In the genomic region with DNA sequence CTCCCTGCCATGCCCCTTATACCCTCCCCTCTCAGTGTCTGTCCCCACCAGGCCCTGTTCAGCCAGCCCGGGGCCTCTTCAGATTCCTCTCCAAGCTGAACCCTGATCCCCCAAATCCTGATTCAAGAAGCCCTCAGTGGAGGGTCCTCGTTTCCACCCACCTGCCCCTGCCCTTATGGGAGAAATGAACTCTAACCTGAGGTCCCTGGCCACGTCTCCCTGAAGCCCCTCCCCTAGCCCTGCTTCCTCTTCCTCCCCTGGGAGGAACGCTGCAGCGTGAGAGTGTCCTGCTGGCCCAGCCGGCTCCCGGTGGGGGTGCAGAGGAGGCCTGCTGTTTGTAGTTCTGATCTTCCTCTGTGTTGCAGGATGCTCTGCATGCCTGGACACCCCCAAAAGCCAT, we compare ENCODE assay signal across 29 cellular contexts. TPM values are rescaled to one million over a fixed set of nuclear protein-coding genes. Genes with fewer than 3 reads are reported as not detected.
"Had no signal": no experiment of that assay in that cellular context is flagged by ENCODE, and none has a peak within 500 bp of the region (broad histone marks: within the 10 kb centered on the region; RNA-seq: fewer than 3 reads in every experiment).

No MANE protein-coding gene starts in this region.

- H3K4me3 Mint-ChIP-seq: activated naive CD4-positive, alpha-beta T cell treated with anti-CD3 and anti-CD28 coated beads, Interleukin-2, amount 10 ng/mL, durations not matched to agents 7 days and 5 days; activated naive CD8-positive, alpha-beta T cell treated with anti-CD3 and anti-CD28 coated beads, Interleukin-2, amount 10 ng/mL, durations not matched to agents 7 days and 5 days; activated T-helper 1 cell treated with anti-CD3 and anti-CD28 coated beads, Interleukin-12 subunit alpha, Interleukin-12 subunit beta, Interleukin-2, Interleukin-4 antibody, amounts not matched to agents 30 ng/mL and 10 ng/mL and 1 ng/mL, durations not matched to agents 14 hours and 24 hours and 36 hours; effector memory CD8-positive, alpha-beta T cell; nephron; T-cell had no signal

- H3K27ac ChIP-seq: gastroesophageal sphincter, hepatocyte, left ventricle myocardium inferior, ovary, prostate gland, testis, vagina, WERI-Rb-1 had no signal

- H3K79me2 ChIP-seq: hepatocyte had no signal

- H3K36me3 ChIP-seq: gastroesophageal sphincter, left ventricle myocardium inferior, ovary, prostate gland, vagina, WERI-Rb-1 had no signal

- H3K36me3 Mint-ChIP-seq: activated naive CD4-positive, alpha-beta T cell treated with anti-CD3 and anti-CD28 coated beads, Interleukin-2, amount 10 ng/mL, durations not matched to agents 7 days and 5 days; activated naive CD8-positive, alpha-beta T cell treated with anti-CD3 and anti-CD28 coated beads, Interleukin-2, amount 10 ng/mL, durations not matched to agents 7 days and 5 days; T-cell had no signal

- H3K4me2 ChIP-seq: hepatocyte had no signal

- H3K9me3 Mint-ChIP-seq: activated naive CD4-positive, alpha-beta T cell treated with anti-CD3 and anti-CD28 coated beads, Interleukin-2, amount 10 ng/mL, durations not matched to agents 7 days and 5 days; activated naive CD8-positive, alpha-beta T cell treated with anti-CD3 and anti-CD28 coated beads, Interleukin-2, amount 10 ng/mL, durations not matched to agents 7 days and 5 days; activated T-helper 1 cell treated with anti-CD3 and anti-CD28 coated beads, Interleukin-12 subunit alpha, Interleukin-12 subunit beta, Interleukin-2, Interleukin-4 antibody, amounts not matched to agents 30 ng/mL and 10 ng/mL and 1 ng/mL, durations not matched to agents 14 hours and 24 hours and 36 hours; effector memory CD8-positive, alpha-beta T cell; nephron; T-cell had no signal

- H3K27ac Mint-ChIP-seq: activated naive CD4-positive, alpha-beta T cell treated with anti-CD3 and anti-CD28 coated beads, Interleukin-2, amount 10 ng/mL, durations not matched to agents 7 days and 5 days; activated naive CD8-positive, alpha-beta T cell treated with anti-CD3 and anti-CD28 coated beads, Interleukin-2, amount 10 ng/mL, durations not matched to agents 7 days and 5 days; activated T-helper 1 cell treated with anti-CD3 and anti-CD28 coated beads, Interleukin-12 subunit alpha, Interleukin-12 subunit beta, Interleukin-2, Interleukin-4 antibody, amounts not matched to agents 30 ng/mL and 10 ng/mL and 1 ng/mL, durations not matched to agents 14 hours and 24 hours and 36 hours; effector memory CD8-positive, alpha-beta T cell; nephron; T-cell had no signal

- H3K4me1 Mint-ChIP-seq: activated naive CD4-positive, alpha-beta T cell treated with anti-CD3 and anti-CD28 coated beads, Interleukin-2, amount 10 ng/mL, durations not matched to agents 7 days and 5 days had no signal

- H3K9me3 ChIP-seq: gastroesophageal sphincter, ovary, prostate gland, testis, vagina had no signal

- ATAC-seq: activated CD4-positive, CD25-positive, alpha-beta regulatory T cell treated with anti-CD3 and anti-CD28 coated beads, Interleukin-2, amount 50 U/mL, for 24 hours; effector memory CD8-positive, alpha-beta T cell; gastroesophageal sphincter; T-cell had no signal

- H2AFZ ChIP-seq: hepatocyte had no signal

- FAIRE-seq: endothelial cell of umbilical vein had no signal

- DNase-seq: activated CD4-positive, alpha-beta T cell treated with anti-CD3 and anti-CD28 coated beads for 48 hours; activated CD4-positive, alpha-beta T cell treated with anti-CD3 and anti-CD28 coated beads, Interleukin-2, amount 50 U/mL, for 48 hours; activated CD8-positive, alpha-beta memory T cell treated with anti-CD3 and anti-CD28 coated beads for 24 hours; activated effector memory CD4-positive, alpha-beta T cell treated with anti-CD3 and anti-CD28 coated beads, Interleukin-2, amount 50 U/mL, for 16 hours; activated naive CD8-positive, alpha-beta T cell treated with anti-CD3 and anti-CD28 coated beads, Interleukin-2, amount 10 ng/mL, durations not matched to agents 7 days and 5 days; activated T-cell treated with anti-CD3 and anti-CD28 coated beads, Interleukin-2, amount 50 U/mL, for 1 hour; amygdala; caudate nucleus; cortex of kidney; effector memory CD8-positive, alpha-beta T cell; islet precursor cell; left ventricle myocardium inferior; retina; stimulated activated naive CD4-positive, alpha-beta T cell treated with Interleukin-2 at 50 U/mL for 16 hours; T-cell; T-helper 9 cell; testis; WERI-Rb-1 had no signal

- H3K27me3 ChIP-seq: ovary, testis, vagina had no signal

- H3K4me3 ChIP-seq: gastroesophageal sphincter, hepatocyte, left ventricle myocardium inferior, ovary, prostate gland, testis, vagina had no signal

RNA-seq across cellular contexts. Expression of a gene that starts 56.7 kb away (rescaled TPM):
- total RNA-seq: lung microvascular endothelial cell had no signal
- polyA plus RNA-seq: endothelial cell of umbilical vein had no signal
